ENCODE assay signal across 11 cellular contexts in genomic region chr17:77364941-77365583, GRCh38.
DNase-seq lines count a peak whose midpoint lies in the region; ATAC-seq and TF ChIP-seq lines count a peak whose summit lies in the region.
"Had no signal": no experiment of that assay in that cellular context is flagged by ENCODE, and none has a peak within 500 bp of the region (broad histone marks: within the 10 kb centered on the region; RNA-seq: fewer than 3 reads in every experiment).

No MANE protein-coding gene starts in this region.

- no peaks in the 10 kb centered on the region for H3K9me3 ChIP-seq in HCT116 (ENCODE audit: control insufficient read depth in 1 of 2, insufficient read depth in 1 of 2, low read depth in 1 of 2, low read length in 2 of 2)
- no peaks in the 10 kb centered on the region for H3K9me3 ChIP-seq in hepatocyte (ENCODE audit: low read depth)

- peaks cover 48% of the 10 kb centered on the region for H3K4me1 Mint-ChIP-seq in activated naive CD8-positive, alpha-beta T cell treated with anti-CD3 and anti-CD28 coated beads, Interleukin-2, amount 50 U/mL, for 24 hours

- intact Hi-C loops in HCT116 (cut with micrococcal nuclease) = no loop called here

- H3K4me3 ChIP-seq in HCT116 (replicated peaks in 1 of 2; ENCODE audit: low read depth in 1 of 2, low read length in 2 of 2) = peak overlapping the region; percentile 3 to 19; a peak in 3 of 4 replicates
- no peak overlapping the region for H3K4me3 ChIP-seq in hepatocyte
- no peak overlapping the region for H3K4me3 ChIP-seq in skin epidermis

- DNase-seq in HCT116 (ENCODE audit: low read depth, low spot score) (no peak), hepatocyte (ENCODE audit: low spot score) (no peak), occipital lobe (lab: John Stamatoyannopoulos, UW) (no peak), RPMI8226 (no peak), DMS53 (lab: John Stamatoyannopoulos, UW) (no peak), NCI-H524 treated with DMSO at 0.1 percent for 48 hours (lab: John Stamatoyannopoulos, UW) (no peak)
- no peak for DNase-seq in activated naive CD8-positive, alpha-beta T cell treated with anti-CD3 and anti-CD28 coated beads, Interleukin-2, amount 50 U/mL, for 24 hours
- DNase-seq: cortex of kidney, DMS 273 treated with DMSO at 0.1 percent for 48 hours, NCI-H748 treated with DMSO at 0.1 percent for 48 hours had no signal

- H3K4me3 Mint-ChIP-seq in activated naive CD8-positive, alpha-beta T cell treated with anti-CD3 and anti-CD28 coated beads, Interleukin-2, amount 50 U/mL, for 24 hours = no peak overlapping the region

- RAD21 ChIA-PET in HCT116 (lab: Charles Lee; ENCODE audit: low non-redundant PET in 1 of 2, low total read pairs in 2 of 2, uncharacterized antibody in 2 of 2, unreplicated experiment in 2 of 2) = no interaction called here

- peak overlapping the region; percentile 18 for H3K27ac Mint-ChIP-seq in activated naive CD8-positive, alpha-beta T cell treated with anti-CD3 and anti-CD28 coated beads, Interleukin-2, amount 50 U/mL, for 24 hours

- H3K27me3 ChIP-seq in HCT116 (ENCODE audit: insufficient read depth, low read length) (no peaks in the 10 kb centered on the region), hepatocyte (no peaks in the 10 kb centered on the region)

- H3K9ac ChIP-seq in HCT116 (ENCODE audit: low read length) = peak overlapping the region; percentile 51

- no peak for ATAC-seq in HCT116
- ATAC-seq in activated naive CD8-positive, alpha-beta T cell treated with anti-CD3 and anti-CD28 coated beads, Interleukin-2, amount 50 U/mL, for 24 hours = no peak

- H3K9me2 ChIP-seq in HCT116 (ENCODE audit: insufficient read depth) (no peaks in the 10 kb centered on the region), hepatocyte (replicated peaks; ENCODE audit: insufficient read depth) (no peaks in the 10 kb centered on the region)

- peak overlapping the region; percentile 44 for H3K27ac ChIP-seq in HCT116 (ENCODE audit: low read depth, low read length)
- H3K27ac ChIP-seq in hepatocyte = peak overlapping the region; percentile 88
- H3K27ac ChIP-seq in skin epidermis = peak overlapping the region in 20 of 21 experiments; percentile 18 to 82 (median 74)

- 97% methylated on average over 8 of the region's 8 CpGs for WGBS in hepatocyte (ENCODE audit: low lambda C conversion rate, missing lambda C conversion rate)

- H3K4me1 ChIP-seq in HCT116 (ENCODE audit: control insufficient read depth in 1 of 2, insufficient read depth in 2 of 2, low read length in 2 of 2) (peaks cover 42 to 65% of the 10 kb centered on the region in 2 experiments), hepatocyte (ENCODE audit: insufficient read depth) (peaks cover 43% of the 10 kb centered on the region)

- TF ChIP-seq CTCF in HCT116 (IDR thresholded peaks at IDR 0.05 in 2 of 3, conservative IDR thresholded peaks at IDR 0.05 in 1 of 3; ENCODE audit: borderline replicate concordance in 1 of 3, insufficient read depth in 1 of 3, low read depth in 2 of 3, low read length in 2 of 3) (no peak), hepatocyte (IDR thresholded peaks at IDR 0.05; ENCODE audit: poor library complexity) (no peak)

- no peaks in the 10 kb centered on the region for H3K36me3 ChIP-seq in HCT116 (ENCODE audit: control insufficient read depth in 1 of 2, insufficient read depth in 2 of 2, low read length in 2 of 2)
- no peaks in the 10 kb centered on the region for H3K36me3 ChIP-seq in hepatocyte (replicated peaks; ENCODE audit: insufficient read depth, low read depth)

- peaks cover 3% of the 10 kb centered on the region for H3K27me3 Mint-ChIP-seq in activated naive CD8-positive, alpha-beta T cell treated with anti-CD3 and anti-CD28 coated beads, Interleukin-2, amount 50 U/mL, for 24 hours

- H3K79me2 ChIP-seq in HCT116 (ENCODE audit: insufficient read depth, low read length) (peaks cover 95% of the 10 kb centered on the region), hepatocyte (peaks cover 75% of the 10 kb centered on the region)

- no TSS peak for BruUV-seq in HCT116 (replicated peaks; lab: Mats Ljungman, UMichigan)

- no peak for TF ChIP-seq POLR2A in HCT116 (IDR thresholded peaks at IDR 0.05; ENCODE audit: borderline replicate concordance, extremely low read depth, insufficient read depth, insufficient read length)

- H4K20me1 ChIP-seq in HCT116 (ENCODE audit: insufficient read depth) = peaks cover 6% of the 10 kb centered on the region; the same call in 1 of the 2 replicates
- H4K20me1 ChIP-seq in hepatocyte (ENCODE audit: insufficient read depth, poor library complexity, severe bottlenecking) = no peaks in the 10 kb centered on the region

- H3K4me2 ChIP-seq in HCT116 (ENCODE audit: low read length) (peak overlapping the region; percentile 75), hepatocyte (no peak overlapping the region)

- H3K9me3 Mint-ChIP-seq in activated naive CD8-positive, alpha-beta T cell treated with anti-CD3 and anti-CD28 coated beads, Interleukin-2, amount 50 U/mL, for 24 hours = no peaks in the 10 kb centered on the region

- no peak for TF ChIP-seq RAD21 in HCT116 (IDR thresholded peaks at IDR 0.05; ENCODE audit: low read depth)

- H2AFZ ChIP-seq in HCT116 (ENCODE audit: low read depth, low read length, poor library complexity, severe bottlenecking) (no peak overlapping the region), hepatocyte (no peak overlapping the region)

- POLR2A ChIA-PET in HCT116 (lab: Charles Lee) = no interaction called here

- CTCF ChIA-PET in HCT116 (lab: Charles Lee) = no interaction called here

- H3K36me3 Mint-ChIP-seq in activated naive CD8-positive, alpha-beta T cell treated with anti-CD3 and anti-CD28 coated beads, Interleukin-2, amount 50 U/mL, for 24 hours (ENCODE audit: low read depth) = no peaks in the 10 kb centered on the region

TF ChIP-seq in HCT116, 20 proteins besides CTCF, POLR2A, EP300 and RAD21 (continues in another document):
- no peak for TF ChIP-seq MAX (IDR thresholded peaks at IDR 0.05)
- no peak for TF ChIP-seq ELF1 (IDR thresholded peaks at IDR 0.05; ENCODE audit: borderline replicate concordance, low read depth)
- TF ChIP-seq TCF7L2 (IDR thresholded peaks at IDR 0.05; ENCODE audit: borderline replicate concordance, extremely low read depth, insufficient read depth, insufficient read length) = no peak
- TF ChIP-seq ATF3 (IDR thresholded peaks at IDR 0.05) = no peak
- no peak for TF ChIP-seq REST (IDR thresholded peaks at IDR 0.05; ENCODE audit: low read depth)
- TF ChIP-seq ZBTB33 (IDR thresholded peaks at IDR 0.05; ENCODE audit: extremely low read depth, insufficient replicate concordance, low read length) = no peak
- TF ChIP-seq SP1 (IDR thresholded peaks at IDR 0.05; ENCODE audit: low read depth) = no peak
- no peak for TF ChIP-seq JUND (IDR thresholded peaks at IDR 0.05)
- TF ChIP-seq POLR2AphosphoS5 (IDR thresholded peaks at IDR 0.05; ENCODE audit: low read depth, low read length) = no peak
- TF ChIP-seq ZNF274 (IDR thresholded peaks at IDR 0.05; ENCODE audit: low read depth, low read length) = no peak
- no peak for TF ChIP-seq EGR1 (IDR thresholded peaks at IDR 0.05; ENCODE audit: low read depth)
- TF ChIP-seq FOSL1 (IDR thresholded peaks at IDR 0.05; ENCODE audit: low read depth) = no peak
- no peak for TF ChIP-seq CEBPB (IDR thresholded peaks at IDR 0.05; ENCODE audit: low read depth)
- TF ChIP-seq YY1 (IDR thresholded peaks at IDR 0.05; ENCODE audit: extremely low read depth, insufficient replicate concordance, low read depth, low read length) = no peak

Comparison
In these comparisons a context has a peak if more than half of its experiments do, and no peak if none do; other contexts are left out.
1. H3K4me3 ChIP-seq: peak in HCT116 (2 of 2); none in hepatocyte (single experiment) and skin epidermis (0 of 7).
2. Peak in every context shown above with its lines, with median percentiles within 50 percentile points of each other: H3K27ac ChIP-seq.